ENCODE assay signal across 19 cellular contexts in genomic region chr9:104227108-104227507, GRCh38.
"Had no signal": no experiment of that assay in that cellular context is flagged by ENCODE, and none has a peak within 500 bp of the region (broad histone marks: within the 10 kb centered on the region; RNA-seq: fewer than 3 reads in every experiment).

No MANE protein-coding gene starts in this region.

- H3K9me3 ChIP-seq: pancreas, testis, upper lobe of left lung had no signal

- H3K4me1 ChIP-seq: pancreas, right lobe of liver, testis, upper lobe of left lung had no signal

- H3K36me3 ChIP-seq: cardiac muscle cell, pancreas, right lobe of liver, upper lobe of left lung, WERI-Rb-1 had no signal

- DNase-seq: activated CD4-positive, alpha-beta T cell treated with anti-CD3 and anti-CD28 coated beads for 1 hour; activated CD4-positive, alpha-beta T cell treated with anti-CD3 and anti-CD28 coated beads, Interleukin-2, amount 50 U/mL, for 4 hours; activated gamma-delta T cell treated with Interleukin-2 at 50 U/mL for 16 hours; amniotic stem cell; dorsolateral prefrontal cortex; foreskin melanocyte; glutamatergic neuron; hypothalamus; natural killer cell; pancreas; right lobe of liver; stimulated activated CD4-positive, alpha-beta T cell treated with anti-CD3 and anti-CD28 coated beads, Interleukin-4, amount 100 ng/mL, for 24 hours; T-helper 2 cell; testis; upper lobe of left lung; WERI-Rb-1 had no signal

- H3K4me3 ChIP-seq: cardiac muscle cell, dorsolateral prefrontal cortex, lung, pancreas, right lobe of liver, smooth muscle cell, testis, upper lobe of left lung had no signal

- H3K27me3 ChIP-seq: cardiac muscle cell, pancreas, right lobe of liver, testis, upper lobe of left lung had no signal

- H3K27ac ChIP-seq: cardiac muscle cell, dorsolateral prefrontal cortex, pancreas, right lobe of liver, testis, upper lobe of left lung, WERI-Rb-1 had no signal
